ENCODE assay signal across 22 cellular contexts in genomic region chr6:116948535-116949304, GRCh38.
A peak's percentile ranks its signal among the peaks of the same experiment; 100 is the strongest.
DNase-seq lines count a peak whose midpoint lies in the region; ATAC-seq and TF ChIP-seq lines count a peak whose summit lies in the region.
"Had no signal": no experiment of that assay in that cellular context is flagged by ENCODE, and none has a peak within 500 bp of the region (broad histone marks: within the 10 kb centered on the region; RNA-seq: fewer than 3 reads in every experiment).

No MANE protein-coding gene starts in this region.

- H3K9me3 ChIP-seq in T-helper 17 cell (ENCODE audit: control insufficient read depth, low read length, poor library complexity, severe bottlenecking): no peaks in the 10 kb centered on the region
- H3K9me3 ChIP-seq: A549, SK-N-SH had no signal

- H3K27ac Mint-ChIP-seq in WTC11 (no peak overlapping the region), progenitor cell of endocrine pancreas (peak overlapping the region; percentile 90), T-helper 17 cell (no peak overlapping the region)
- H3K27ac Mint-ChIP-seq: CD4-positive, alpha-beta T cell; HFFc6; IgD-negative memory B cell had no signal

- POLR2A ChIA-PET in WTC11 (lab: Charles Lee): no interaction called here

- TF ChIP-seq CTCF in WTC11 (IDR thresholded peaks at IDR 0.05) (no peak), progenitor cell of endocrine pancreas (IDR thresholded peaks at IDR 0.05; ENCODE audit: unreplicated experiment) (no peak), foreskin keratinocyte (conservative IDR thresholded peaks at IDR 0.05) (no peak)

- H3K36me3 Mint-ChIP-seq in WTC11: no peaks in the 10 kb centered on the region
- no peaks in the 10 kb centered on the region for H3K36me3 Mint-ChIP-seq in progenitor cell of endocrine pancreas (ENCODE audit: insufficient read depth)
- H3K36me3 Mint-ChIP-seq in T-helper 17 cell (ENCODE audit: low read depth): no peaks in the 10 kb centered on the region
- H3K36me3 Mint-ChIP-seq: IgD-negative memory B cell had no signal

- no peak overlapping the region for H3K27ac ChIP-seq in foreskin keratinocyte
- H3K27ac ChIP-seq: A549 had no signal

- peaks cover 29% of the 10 kb centered on the region for H3K27me3 ChIP-seq in foreskin keratinocyte

- no peak for ATAC-seq in WTC11
- no peak for ATAC-seq in T-helper 17 cell
- no peak for ATAC-seq in foreskin keratinocyte
- ATAC-seq: A549 had no signal

- H3K27me3 Mint-ChIP-seq in WTC11 (ENCODE audit: low read depth): no peaks in the 10 kb centered on the region
- no peaks in the 10 kb centered on the region for H3K27me3 Mint-ChIP-seq in progenitor cell of endocrine pancreas
- H3K27me3 Mint-ChIP-seq in T-helper 17 cell: peaks cover 14% of the 10 kb centered on the region

- CTCF ChIA-PET in WTC11 (lab: Charles Lee): interaction anchor here (1.0 kb wide), 1 partner anchor 319 kb away, joined by 3 read pairs; no protein-coding TSS in a partner anchor

- DNase-seq in DMS53 treated with DMSO at 0.1 percent for 48 hours (lab: John Stamatoyannopoulos, UW; ENCODE audit: unreplicated experiment) (peak; percentile 81), WTC11 (ENCODE audit: low spot score) (no peak), left kidney (ENCODE audit: low read depth, low spot score) (peak; percentile 22), progenitor cell of endocrine pancreas (ENCODE audit: low spot score, unreplicated experiment) (no peak), cortex of kidney (lab: John Stamatoyannopoulos, UW) (no peak), T-helper 17 cell (no peak), kidney tubule cell (ENCODE audit: low spot score) (no peak), foreskin keratinocyte (no peak)
- DNase-seq: Calu3; CD4-positive, alpha-beta T cell; HFFc6; Karpas-422; NCI-H1048; NCI-H1436 treated with DMSO at 0.1 percent for 48 hours; NCI-H2029; NCI-H2171; NCI-H774; OCI-M1; SHP77; SK-N-SH had no signal

- H3K4me1 Mint-ChIP-seq in WTC11 (peaks cover 14% of the 10 kb centered on the region), progenitor cell of endocrine pancreas (ENCODE audit: low read depth) (peaks cover 63% of the 10 kb centered on the region), T-helper 17 cell (no peaks in the 10 kb centered on the region)

- H3K4me1 ChIP-seq in foreskin keratinocyte: no peaks in the 10 kb centered on the region
- H3K4me1 ChIP-seq: A549 had no signal

- H3K9me3 Mint-ChIP-seq in WTC11: no peaks in the 10 kb centered on the region
- no peaks in the 10 kb centered on the region for H3K9me3 Mint-ChIP-seq in progenitor cell of endocrine pancreas (ENCODE audit: low read depth)
- H3K9me3 Mint-ChIP-seq: HFFc6, IgD-negative memory B cell had no signal

- H3K4me3 Mint-ChIP-seq in WTC11 (no peak overlapping the region), progenitor cell of endocrine pancreas (ENCODE audit: low read depth) (peak overlapping the region; percentile 53), T-helper 17 cell (no peak overlapping the region)
- H3K4me3 Mint-ChIP-seq: CD4-positive, alpha-beta T cell; HFFc6; IgD-negative memory B cell had no signal

TF ChIP-seq in WTC11, 78 proteins besides CTCF, POLR2A, EP300 and RAD21:
- TF ChIP-seq GABPB1 (CRISPR knock-in tag; IDR thresholded peaks at IDR 0.05) (0 out of 2 replicates have a peak, but pooled peaks have one; percentile 5), ZNF263 (CRISPR knock-in tag; IDR thresholded peaks at IDR 0.05; ENCODE audit: low read depth) (no peak)

Comparison
In these comparisons a context has a peak if more than half of its experiments do, and no peak if none do; other contexts are left out.
1. DNase-seq: peak in DMS53 treated with DMSO at 0.1 percent for 48 hours (single experiment) and left kidney (single experiment); none in WTC11 (single experiment), progenitor cell of endocrine pancreas (single experiment), cortex of kidney (single experiment), T-helper 17 cell (0 of 3), kidney tubule cell (single experiment) and foreskin keratinocyte (0 of 2).